8 cellular contexts compared by ENCODE assay signal in the genomic region with DNA sequence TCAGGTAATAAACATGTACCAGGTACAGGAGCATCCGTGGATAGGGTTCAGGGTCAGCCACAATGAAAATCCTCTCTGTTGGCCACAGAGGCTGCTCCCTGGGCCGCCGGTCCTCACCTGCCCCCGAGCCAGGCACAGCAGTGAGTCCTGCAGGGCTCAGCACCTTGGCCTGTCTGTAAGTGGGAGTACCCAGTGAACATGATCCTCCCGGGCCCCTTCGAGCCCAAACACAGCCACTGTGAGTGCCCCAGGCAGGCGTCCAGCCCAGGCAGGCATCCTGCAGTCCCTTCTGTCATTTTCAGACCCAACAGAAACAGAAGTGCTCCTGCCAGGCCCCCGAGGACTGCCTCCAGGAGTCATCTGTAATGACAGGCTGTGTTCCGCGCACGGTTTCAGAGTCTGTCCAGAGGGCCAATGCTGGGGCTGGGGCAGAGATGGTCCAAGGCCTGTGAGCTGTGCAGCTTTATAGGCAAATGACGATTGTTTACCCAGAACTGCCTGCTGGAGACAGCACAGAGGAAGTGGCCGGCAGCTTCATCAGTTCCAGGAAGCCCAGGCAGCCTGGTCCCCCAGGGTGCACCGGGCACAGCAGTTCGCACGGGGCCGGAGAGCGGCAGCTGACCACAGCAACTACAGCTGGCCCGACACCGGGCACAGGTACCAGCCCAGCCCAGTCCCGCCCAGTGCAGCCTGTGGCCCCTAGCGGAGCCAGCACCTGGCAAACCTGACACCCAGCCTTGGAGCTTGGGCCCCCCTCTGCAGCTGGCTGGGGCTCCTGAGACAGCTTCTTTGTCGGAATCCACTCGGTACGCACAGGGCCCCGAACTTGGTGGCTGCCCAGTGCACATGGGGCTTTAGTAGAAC. TPM values are rescaled to one million over a fixed set of nuclear protein-coding genes. Genes with fewer than 3 reads are reported as not detected.
DNase-seq lines count a peak whose midpoint lies in the region; ATAC-seq and TF ChIP-seq lines count a peak whose summit lies in the region.

No MANE protein-coding gene starts in this region.

- ATAC-seq in HG02840 (IDR thresholded peaks at IDR 0.05; ENCODE audit: low FRiP score, unreplicated experiment) (no peak), GM19395 (IDR thresholded peaks at IDR 0.05; ENCODE audit: unreplicated experiment) (no peak)

- no peak for TF ChIP-seq POLR2A in stomach (IDR thresholded peaks at IDR 0.05)

- H3K9ac ChIP-seq in BLaER1: peak overlapping the region; percentile 70

- H3K36me3 ChIP-seq in BLaER1: peaks cover 64% of the 10 kb centered on the region
- H3K36me3 ChIP-seq in stomach: peaks cover 4 to 9% (median 6%) of the 10 kb centered on the region in 4 donors

- DNase-seq in KBM-7 (peak; percentile 49), islet precursor cell (peak; percentile 84), stomach (peak; percentile 86), progenitor cell of endocrine pancreas (ENCODE audit: low spot score, unreplicated experiment) (no peak)

- TF ChIP-seq EP300 in stomach (IDR thresholded peaks at IDR 0.05): peak; percentile 91

- peaks cover 2% of the 10 kb centered on the region for H3K36me3 Mint-ChIP-seq in progenitor cell of endocrine pancreas (ENCODE audit: insufficient read depth)

- H3K4me3 ChIP-seq in BLaER1 (peak overlapping the region; percentile 56), stomach (peak overlapping the region in 3 of 4 donors; percentile 4 to 15 (median 11))

- TF ChIP-seq CTCF in stomach (IDR thresholded peaks at IDR 0.05) (no peak), progenitor cell of endocrine pancreas (IDR thresholded peaks at IDR 0.05; ENCODE audit: unreplicated experiment) (no peak)

- H3K27me3 Mint-ChIP-seq in progenitor cell of endocrine pancreas: peaks cover 10% of the 10 kb centered on the region

- H3K4me1 Mint-ChIP-seq in progenitor cell of endocrine pancreas (ENCODE audit: low read depth): peaks cover 26% of the 10 kb centered on the region

- in situ Hi-C loops in KBM-7 (cut with MboI; ENCODE audit: low pct_unique_long_range_greater_than_20kb, low sequenced_read_pairs): no loop called here

- no peaks in the 10 kb centered on the region for H3K27me3 ChIP-seq in BLaER1
- H3K27me3 ChIP-seq in stomach: no peaks in the 10 kb centered on the region

- H3K27ac ChIP-seq in BLaER1: peak overlapping the region; percentile 75
- H3K27ac ChIP-seq in angular gyrus (ENCODE audit: low read depth, low read length): peak overlapping the region; percentile 35
- H3K27ac ChIP-seq in stomach: peak overlapping the region; percentile 69 to 94 (median 88)

- WGBS in stomach, 5 donors: 21 to 49% (median 44%) methylated on average over 15 to 26 of the region's 26 CpGs

- peak overlapping the region; percentile 96 for H3K4me2 ChIP-seq in BLaER1

- intact Hi-C loops in stomach (cut with DNase I; ENCODE audit: low total_unique reads): no loop called here

- H3K4me3 Mint-ChIP-seq in progenitor cell of endocrine pancreas (ENCODE audit: low read depth): no peak overlapping the region

- no peak overlapping the region for H3K27ac Mint-ChIP-seq in progenitor cell of endocrine pancreas

- peaks cover 97% of the 10 kb centered on the region for H4K20me1 ChIP-seq in BLaER1

- H3K9me3 ChIP-seq in BLaER1 (no peaks in the 10 kb centered on the region), stomach (no peaks in the 10 kb centered on the region)

- peaks cover 99% of the 10 kb centered on the region for H3K4me1 ChIP-seq in BLaER1
- peaks cover 84 to 99% (median 93%) of the 10 kb centered on the region in 4 donors for H3K4me1 ChIP-seq in stomach

- H3K9me3 Mint-ChIP-seq in progenitor cell of endocrine pancreas (ENCODE audit: low read depth): no peaks in the 10 kb centered on the region

RNA-seq across cellular contexts. Expression of gene SLC7A5, which starts 13.2 kb away (rescaled TPM):
- total RNA-seq in stomach: 10 to 100 TPM in 3 of 5 donors, 1 to 10 TPM in 2; 1.4 to 24.1 (median 11.0) TPM
- 10 to 100 TPM in 1 of 3 donors, 1 to 10 TPM in 2; 3.5 to 74.8 (median 9.0) TPM for polyA plus RNA-seq in stomach
- 42.2 and 51.5 TPM in 2 replicates for total RNA-seq in progenitor cell of endocrine pancreas

Comparison
In these comparisons a context has a peak if more than half of its experiments do, and no peak if none do; other contexts are left out.
1. H3K27ac ChIP-seq: peak in every context shown above with its lines; median percentile 88 in stomach; 75 in BLaER1; 35 in angular gyrus.